ENCODE assay signal across 1 cellular context in genomic region chr1:36088577-36089392, GRCh38.
TF ChIP-seq lines count a peak whose summit lies in the region.

Gene ADPRS, plus strand, starts transcription at chr1:36088892. Its CDS starts 13 bp downstream, at chr1:36088905.

TF ChIP-seq in HepG2, 621 proteins besides CTCF, POLR2A, EP300 and RAD21 (continued from another document and continues in another):
- no peak for TF ChIP-seq ZNF782 (CRISPR knock-in tag; IDR thresholded peaks at IDR 0.05; ENCODE audit: borderline replicate concordance)
- TF ChIP-seq SNAPC2 (CRISPR knock-in tag; IDR thresholded peaks at IDR 0.05), result peak; percentile 73
- no peak for TF ChIP-seq NR3C1 (CRISPR knock-in tag; IDR thresholded peaks at IDR 0.05)
- TF ChIP-seq SPEN (CRISPR knock-in tag; IDR thresholded peaks at IDR 0.05; ENCODE audit: low read depth), result peak; percentile 99; the same call in 1 of the 2 replicates
- TF ChIP-seq PRMT3 (CRISPR knock-in tag; IDR thresholded peaks at IDR 0.05; ENCODE audit: borderline replicate concordance, low read depth), result peak; percentile 77; the same call in 1 of the 2 replicates
- peak; percentile 38; the same call in 1 of the 2 replicates for TF ChIP-seq ZBTB10 (CRISPR knock-in tag; IDR thresholded peaks at IDR 0.05; ENCODE audit: borderline replicate concordance)
- TF ChIP-seq TAF15 (IDR thresholded peaks at IDR 0.05; ENCODE audit: low read depth, low read length, poor library complexity, severe bottlenecking), result peak; percentile 48
- no peak for TF ChIP-seq HOXA7 (CRISPR knock-in tag; IDR thresholded peaks at IDR 0.05)
- TF ChIP-seq POGK (CRISPR knock-in tag; conservative IDR thresholded peaks at IDR 0.05), result peak; percentile 84; the same call in 1 of the 2 replicates
- peak; percentile 85 for TF ChIP-seq ZHX2 (IDR thresholded peaks at IDR 0.05; ENCODE audit: low read depth)
- TF ChIP-seq ZHX2 (CRISPR knock-in tag; IDR thresholded peaks at IDR 0.05; ENCODE audit: borderline replicate concordance), result peak; percentile 86; the same call in 1 of the 2 replicates
- peak; percentile 89 for TF ChIP-seq SALL1 (CRISPR knock-in tag; IDR thresholded peaks at IDR 0.05)
- peak; percentile 69 for TF ChIP-seq ISX (CRISPR knock-in tag; conservative IDR thresholded peaks at IDR 0.05)
- TF ChIP-seq STAG1 (CRISPR knock-in tag; IDR thresholded peaks at IDR 0.05), result peak; percentile 36
- 0 out of 2 replicates have a peak, but pooled peaks have one; percentile 37 for TF ChIP-seq FOSL2 (CRISPR knock-in tag; IDR thresholded peaks at IDR 0.05)
- TF ChIP-seq SIN3B (IDR thresholded peaks at IDR 0.05; ENCODE audit: low read length), result peak; percentile 92
- peak; percentile 97 for TF ChIP-seq ZGPAT (CRISPR knock-in tag; IDR thresholded peaks at IDR 0.05)
- TF ChIP-seq ZNF251 (CRISPR knock-in tag; IDR thresholded peaks at IDR 0.05), result no peak
- TF ChIP-seq ZNF121 (CRISPR knock-in tag; IDR thresholded peaks at IDR 0.05), result peak; percentile 63
- TF ChIP-seq ZNF703 (CRISPR knock-in tag; IDR thresholded peaks at IDR 0.05; ENCODE audit: borderline replicate concordance), result peak; percentile 91
- peak; percentile 76; the same call in 1 of the 2 replicates for TF ChIP-seq HNRNPUL1 (IDR thresholded peaks at IDR 0.05; ENCODE audit: low read depth, low read length)
- TF ChIP-seq ARID2 (CRISPR knock-in tag; IDR thresholded peaks at IDR 0.05; ENCODE audit: borderline replicate concordance), result no peak
- TF ChIP-seq MED13 (CRISPR knock-in tag; IDR thresholded peaks at IDR 0.05), result peak; percentile 50
- TF ChIP-seq ZFP41 (CRISPR knock-in tag; IDR thresholded peaks at IDR 0.05; ENCODE audit: borderline replicate concordance), result peak; percentile 92; the same call in 1 of the 2 replicates
- no peak for TF ChIP-seq ZC3H4 (CRISPR knock-in tag; IDR thresholded peaks at IDR 0.05; ENCODE audit: borderline replicate concordance)
- peak; percentile 87 for TF ChIP-seq DR1 (CRISPR knock-in tag; IDR thresholded peaks at IDR 0.05)
- TF ChIP-seq ZNF274 (CRISPR knock-in tag; IDR thresholded peaks at IDR 0.05), result peak; percentile 86; the same call in 1 of the 2 replicates
- peak; percentile 92 for TF ChIP-seq KLF6 (CRISPR knock-in tag; IDR thresholded peaks at IDR 0.05)
- peak; percentile 98 for TF ChIP-seq ZMYM4 (CRISPR knock-in tag; IDR thresholded peaks at IDR 0.05)
- TF ChIP-seq WIZ (CRISPR knock-in tag; IDR thresholded peaks at IDR 0.05), result no peak; the same call in 1 of the 2 replicates
- peak; percentile 26 for TF ChIP-seq IKZF4 (CRISPR knock-in tag; IDR thresholded peaks at IDR 0.05; ENCODE audit: borderline replicate concordance, low read depth, not compliant biosample characterization)
- TF ChIP-seq ZFP91 (CRISPR knock-in tag; IDR thresholded peaks at IDR 0.05; ENCODE audit: borderline replicate concordance), result peak; percentile 96
- peak; percentile 38; the same call in 1 of the 2 replicates for TF ChIP-seq CENPBD1 (CRISPR knock-in tag; IDR thresholded peaks at IDR 0.05; ENCODE audit: borderline replicate concordance, low read depth)
- no peak for TF ChIP-seq ZFP62 (CRISPR knock-in tag; IDR thresholded peaks at IDR 0.05)
- TF ChIP-seq ZNF572 (CRISPR knock-in tag; IDR thresholded peaks at IDR 0.05), result no peak; the same call in none of the 2 replicates
- TF ChIP-seq ZNF446 (CRISPR knock-in tag; IDR thresholded peaks at IDR 0.05), result peak; percentile 96
- peak; percentile 81; the same call in 1 of the 2 replicates for TF ChIP-seq ZC3H13 (CRISPR knock-in tag; IDR thresholded peaks at IDR 0.05)
- no peak; the same call in 1 of the 2 replicates for TF ChIP-seq ZNF343 (CRISPR knock-in tag; IDR thresholded peaks at IDR 0.05)
- TF ChIP-seq ZFP90 (CRISPR knock-in tag; IDR thresholded peaks at IDR 0.05; ENCODE audit: borderline replicate concordance), result peak; percentile 75; the same call in 1 of the 2 replicates
- peak; percentile 91 for TF ChIP-seq ZNF687 (CRISPR knock-in tag; IDR thresholded peaks at IDR 0.05)
